Comparison of ENCODE assay signal across 8 cellular contexts in genomic region chr6:53300656-53301551, GRCh38. TPM values are rescaled to one million over a fixed set of nuclear protein-coding genes. Genes with fewer than 3 reads are reported as not detected.
A peak's percentile ranks its signal among the peaks of the same experiment; 100 is the strongest.
DNase-seq lines count a peak whose midpoint lies in the region; ATAC-seq, FAIRE-seq and TF ChIP-seq lines count a peak whose summit lies in the region.

No MANE protein-coding gene starts in this region.

- peak overlapping the region in 1 of 2 experiments; percentile 66; a peak in 1 of 4 replicates for H3K9ac ChIP-seq in K562 (ENCODE audit: insufficient read depth in 1 of 2, low read depth in 2 of 2, low read length in 2 of 2)

- no peak for TF ChIP-seq EP300 in K562 (IDR thresholded peaks at IDR 0.05; ENCODE audit: low read length)

- H3K4me1 ChIP-seq in K562 (replicated peaks in 1 of 2; ENCODE audit: control insufficient read depth in 2 of 2, insufficient read depth in 2 of 2, low read length in 2 of 2) (peaks cover 10 to 54% of the 10 kb centered on the region in 2 experiments), lower lobe of right lung (peaks cover 68% of the 10 kb centered on the region)

- no peak overlapping the region for H3K4me2 ChIP-seq in K562 (ENCODE audit: insufficient read depth, low read length)

- TF ChIP-seq CTCF in K562 (IDR thresholded peaks at IDR 0.05 in 2 of 3, conservative IDR thresholded peaks at IDR 0.05 in 1 of 3; ENCODE audit: insufficient read depth in 2 of 3, low read depth in 1 of 3, low read length in 3 of 3) = no peak
- TF ChIP-seq CTCF in lower lobe of right lung (IDR thresholded peaks at IDR 0.05) = no peak

- CTCF ChIA-PET in K562 (lab: Yijun Ruan, JAX; ENCODE audit: low intra/inter-chr PET ratio) = no interaction called here

- H3K27ac ChIP-seq in K562 (ENCODE audit: extremely low read depth, low read depth, low read length) = 0 out of 3 replicates have a peak overlapping the region, but pooled peaks have one; percentile 19
- H3K27ac ChIP-seq in lower lobe of right lung = peak overlapping the region; percentile 70

- POLR2A ChIA-PET in K562 (lab: Yijun Ruan, JAX) = interaction anchor here (0.5 to 2.7 kb wide), 5 partner anchors 9 to 359 kb away, joined by 3 to 17 read pairs (median 3); no protein-coding TSS in a partner anchor

- no peak for TF ChIP-seq RAD21 in K562 (CRISPR knock-in tag; conservative IDR thresholded peaks at IDR 0.05 in 1 of 2, IDR thresholded peaks at IDR 0.05 in 1 of 2)

- peak; percentile 29 for DNase-seq in activated naive CD4-positive, alpha-beta T cell treated with Interleukin-2 at 50 U/mL for 16 hours
- no peak for DNase-seq in activated naive CD4-positive, alpha-beta T cell treated with anti-CD3 and anti-CD28 coated beads, Interleukin-2, amount 50 U/mL, for 16 hours
- DNase-seq in K562 (ENCODE audit: extremely low read depth in 1 of 4, low spot score in 3 of 4) (no peak), lower lobe of right lung (peak; percentile 51), urothelium cell line (ENCODE audit: low spot score) (peak; percentile 43), NCI-H2081 treated with DMSO at 0.1 percent for 48 hours (lab: John Stamatoyannopoulos, UW) (no peak), AG08396 (ENCODE audit: low spot score) (no peak)

- no TSS peak for BruUV-seq in K562 (replicated peaks; lab: Mats Ljungman, UMichigan)

- H3K36me3 ChIP-seq in K562 (ENCODE audit: control insufficient read depth, insufficient read depth, low read length) = peaks cover 16% of the 10 kb centered on the region
- no peaks in the 10 kb centered on the region for H3K36me3 ChIP-seq in lower lobe of right lung

- no peaks in the 10 kb centered on the region for H3K9me3 ChIP-seq in K562 (replicated peaks; ENCODE audit: control insufficient read depth, insufficient read depth, low read depth, low read length)
- H3K9me3 ChIP-seq in lower lobe of right lung = no peaks in the 10 kb centered on the region

- TF ChIP-seq POLR2A in K562 (conservative IDR thresholded peaks at IDR 0.05) = no peak

- no peak overlapping the region for H2AFZ ChIP-seq in K562 (ENCODE audit: low read depth, low read length)

- no peaks in the 10 kb centered on the region for H3K9me1 ChIP-seq in K562 (ENCODE audit: control insufficient read depth, insufficient read depth, low read length)

- in situ Hi-C loops in K562 (cut with MboI) = no loop called here

- no peak; the same call in none of the 3 replicates for ATAC-seq in K562
- peak; percentile 69 to 84 for ATAC-seq in lower lobe of right lung
- no peak for ATAC-seq in GM18858 (IDR thresholded peaks at IDR 0.05; ENCODE audit: unreplicated experiment)

- intact Hi-C loops in K562 (cut with micrococcal nuclease) (no loop called here), lower lobe of right lung (cut with DNase I) (no loop called here)

- peaks cover 83% of the 10 kb centered on the region for H3K79me2 ChIP-seq in K562 (ENCODE audit: control insufficient read depth, insufficient read depth, low read length)

- no peaks in the 10 kb centered on the region for H3K27me3 ChIP-seq in K562 (ENCODE audit: control insufficient read depth in 2 of 2, insufficient read depth in 2 of 2, low read length in 2 of 2)
- no peaks in the 10 kb centered on the region for H3K27me3 ChIP-seq in lower lobe of right lung (ENCODE audit: low read depth)

- no peak overlapping the region for H3K4me3 ChIP-seq in K562
- H3K4me3 ChIP-seq in lower lobe of right lung = no peak overlapping the region

- peaks cover 37% of the 10 kb centered on the region for H4K20me1 ChIP-seq in K562 (replicated peaks; ENCODE audit: control insufficient read depth, insufficient read depth, low read length)

- 73% methylated on average over 9 of the region's 9 CpGs for WGBS in K562 (ENCODE audit: insufficient coverage, low coverage, missing lambda C conversion rate)

- no peak for FAIRE-seq in K562 (lab: Jason Lieb, UNC)
- no peak for FAIRE-seq in urothelium cell line (lab: Jason Lieb, UNC)

TF ChIP-seq in K562, 482 proteins besides CTCF, POLR2A, EP300 and RAD21:
- TF ChIP-seq SIX5 (IDR thresholded peaks at IDR 0.05; ENCODE audit: borderline replicate concordance in 1 of 2, insufficient read depth in 1 of 2, low read depth in 1 of 2, low read length in 2 of 2) (no peak), ZBTB2 (IDR thresholded peaks at IDR 0.05) (no peak), PML (IDR thresholded peaks at IDR 0.05; ENCODE audit: low read length) (no peak), ZNF146 (CRISPR knock-in tag; IDR thresholded peaks at IDR 0.05; ENCODE audit: unreplicated experiment) (no peak), TRIM28 (IDR thresholded peaks at IDR 0.05) (no peak), CTCFL (IDR thresholded peaks at IDR 0.05; ENCODE audit: borderline replicate concordance, insufficient read depth, low read depth, low read length, poor library complexity, severe bottlenecking) (no peak), ZNF282 (CRISPR knock-in tag; IDR thresholded peaks at IDR 0.05) (no peak), HMGN3 (IDR thresholded peaks at IDR 0.05; ENCODE audit: borderline replicate concordance, extremely low read depth, insufficient read length, low read depth, low read length) (no peak), NR2F6 (CRISPR knock-in tag; IDR thresholded peaks at IDR 0.05) (no peak), GATAD2B (IDR thresholded peaks at IDR 0.05; ENCODE audit: borderline replicate concordance) (no peak)
TF ChIP-seq in K562: peak in this region for 0.

RNA-seq across cellular contexts. Expression of gene ELOVL5, which starts 47.8 kb away (rescaled TPM):
- 254 and 349 TPM in 2 replicates for total RNA-seq in K562 (2011; cell fraction: chromatin; rRNA removed; ENCODE audit: low replicate concordance)
- total RNA-seq in K562 (2011; cell fraction: nucleolus; rRNA removed) = 242 and 277 TPM in 2 replicates
- 310 and 344 TPM in 2 replicates for total RNA-seq in K562 (2011; cell fraction: nucleoplasm; rRNA removed)
- total RNA-seq in K562 (2014; rRNA removed) = 70.6 and 80.6 TPM in 2 replicates
- 131 and 151 TPM in 2 replicates for total RNA-seq in K562 (2014; rRNA removed; fragmentation: Illumina TruSeq; extraction: Trizol)
- total RNA-seq in K562 (2015; rRNA removed; fragmentation: Illumina TruSeq; extraction: Trizol) = 122 and 132 TPM in 2 replicates
- 134 and 151 TPM in 2 replicates for total RNA-seq in K562 (2021)
- 245 TPM in 2 replicates for polyA plus RNA-seq in K562 (2011; rRNA removed)
- 106 and 186 TPM in 2 replicates for polyA plus RNA-seq in K562 (2011; cell fraction: cytosol; rRNA removed)
- polyA plus RNA-seq in K562 (2011; cell fraction: nucleus; rRNA removed) = 434 and 508 TPM in 2 replicates
- polyA plus RNA-seq in K562 (2012) = 143 and 177 TPM in 2 replicates
- polyA plus RNA-seq in K562 (2014; fragmentation: Illumina TruSeq; extraction: Trizol) = 150 and 172 TPM in 2 replicates
- polyA plus RNA-seq in K562 (2014; fragmentation: Nextera tagmentation; extraction: Ambion mirVana) = 100 to 1,000 TPM; 124 to 148 TPM
- 107 and 109 TPM in 2 replicates for polyA plus RNA-seq in K562 (2014; rRNA removed)
- polyA minus RNA-seq in K562 (2011; rRNA and poly(A)+ RNA removed) = 294 and 362 TPM in 2 replicates
- 132 and 149 TPM in 2 replicates for polyA minus RNA-seq in K562 (2011; cell fraction: cytosol; rRNA and poly(A)+ RNA removed)
- 163 and 262 TPM in 2 replicates for polyA minus RNA-seq in K562 (2011; cell fraction: nucleus; rRNA and poly(A)+ RNA removed)
- 72.4 TPM for total RNA-seq in lower lobe of right lung

Comparison
In these comparisons a context has a peak if more than half of its experiments do, and no peak if none do; other contexts are left out.
1. DNase-seq: peak in activated naive CD4-positive, alpha-beta T cell treated with Interleukin-2 at 50 U/mL for 16 hours (single experiment), lower lobe of right lung (single experiment) and urothelium cell line (single experiment); none in activated naive CD4-positive, alpha-beta T cell treated with anti-CD3 and anti-CD28 coated beads, Interleukin-2, amount 50 U/mL, for 16 hours (single experiment), K562 (0 of 4), NCI-H2081 treated with DMSO at 0.1 percent for 48 hours (single experiment) and AG08396 (single experiment).
2. ATAC-seq: peak in lower lobe of right lung (2 of 2); none in K562 (single experiment) and GM18858 (single experiment).